In genomic region chrY:7302306-7302705, GRCh38 we compare ENCODE assay signal across 14 cellular contexts.
"Had no signal": no experiment of that assay in that cellular context is flagged by ENCODE, and none has a peak within 500 bp of the region (broad histone marks: within the 10 kb centered on the region; RNA-seq: fewer than 3 reads in every experiment).

No MANE protein-coding gene starts in this region.

- H3K4me3 ChIP-seq: adrenal gland, coronary artery, ovary, tibial artery, uterus had no signal

- H3K4me1 Mint-ChIP-seq: neural crest cell had no signal

- ATAC-seq: left ventricle myocardium superior had no signal

- H3K9me3 Mint-ChIP-seq: neural crest cell had no signal

- DNase-seq: activated CD4-positive, alpha-beta T cell treated with anti-CD3 and anti-CD28 coated beads for 48 hours; adrenal gland; caudate nucleus; effector CD8-positive, alpha-beta T cell; left ventricle myocardium superior; mesendoderm; ovary; SHP77 treated with DMSO at 0.1 percent for 48 hours; stimulated activated CD4-positive, alpha-beta T cell treated with anti-CD3 and anti-CD28 coated beads, Interleukin-4, amount 100 ng/mL, for 1 hour; stimulated activated CD8-positive, alpha-beta memory T cell treated with anti-CD3 and anti-CD28 coated beads, Interleukin-4, amount 100 ng/mL, for 48 hours; tibial artery; uterus had no signal

- H3K4me3 Mint-ChIP-seq: neural crest cell had no signal
